Comparison of ENCODE assay signal across 25 cellular contexts in the genomic region with DNA sequence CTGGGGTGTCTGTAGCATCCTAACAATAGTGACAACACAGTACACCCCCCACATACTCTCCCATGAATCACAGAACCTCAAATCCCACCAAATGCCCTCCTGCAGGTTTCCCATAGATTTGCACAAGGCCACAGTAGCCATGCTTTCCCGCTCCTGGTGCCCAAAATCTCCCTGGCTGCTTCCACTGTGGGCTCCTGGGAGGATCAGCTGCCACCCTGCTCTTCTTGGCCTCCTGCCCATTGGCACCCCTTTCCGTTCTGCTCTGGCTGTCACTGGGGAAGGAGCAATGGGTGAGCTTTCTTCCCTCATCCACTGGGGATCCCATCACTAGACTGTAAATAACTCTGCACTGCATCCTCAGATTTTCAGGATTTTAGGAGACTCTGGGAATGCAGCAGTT.
"Had no signal": no experiment of that assay in that cellular context is flagged by ENCODE, and none has a peak within 500 bp of the region (broad histone marks: within the 10 kb centered on the region; RNA-seq: fewer than 3 reads in every experiment).

No MANE protein-coding gene starts in this region.

- H3K9me3 ChIP-seq: colonic mucosa, esophagus squamous epithelium, gastrocnemius medialis, gastroesophageal sphincter, heart left ventricle, heart right ventricle had no signal

- H3K4me3 Mint-ChIP-seq: dendritic cell treated with granulocyte-macrophage colony-stimulating factor and Interleukin-4, amounts not matched to agents 40 ng/mL and 50 ng/mL, for 4 days; effector memory CD8-positive, alpha-beta T cell; endodermal cell had no signal

- DNase-seq: colonic mucosa; cortex of kidney; dermis blood vessel endothelial cell; dorsolateral prefrontal cortex; effector CD4-positive, alpha-beta T cell; effector CD8-positive, alpha-beta T cell; effector memory CD4-positive, alpha-beta T cell; effector memory CD8-positive, alpha-beta T cell; endodermal cell; erythroblast; esophagus squamous epithelium; foreskin fibroblast; foreskin melanocyte; gastrocnemius medialis; glutamatergic neuron; head of caudate nucleus; heart left ventricle; heart right ventricle; hippocampal formation had no signal

- H3K27me3 ChIP-seq: colonic mucosa, foreskin keratinocyte, gastrocnemius medialis, gastroesophageal sphincter, hepatocyte had no signal

- H3K9me3 Mint-ChIP-seq: dendritic cell treated with granulocyte-macrophage colony-stimulating factor and Interleukin-4, amounts not matched to agents 40 ng/mL and 50 ng/mL, for 4 days; endodermal cell had no signal

- H3K27ac Mint-ChIP-seq: dendritic cell treated with granulocyte-macrophage colony-stimulating factor and Interleukin-4, amounts not matched to agents 40 ng/mL and 50 ng/mL, for 4 days; effector memory CD8-positive, alpha-beta T cell; endodermal cell had no signal

- H3K4me3 ChIP-seq: colonic mucosa, coronary artery, dorsolateral prefrontal cortex, esophagus squamous epithelium, gastrocnemius medialis, gastroesophageal sphincter, heart left ventricle, heart right ventricle, hepatocyte had no signal

- H3K4me1 ChIP-seq: colonic mucosa, esophagus squamous epithelium, gastrocnemius medialis, gastroesophageal sphincter, heart left ventricle, heart right ventricle had no signal

- H3K36me3 ChIP-seq: colonic mucosa, esophagus squamous epithelium, gastrocnemius medialis, gastroesophageal sphincter, heart left ventricle, heart right ventricle had no signal

- H3K27ac ChIP-seq: colonic mucosa, coronary artery, dorsolateral prefrontal cortex, epithelial cell of prostate, esophagus squamous epithelium, foreskin keratinocyte, gastrocnemius medialis, gastroesophageal sphincter, heart left ventricle, heart right ventricle, hepatocyte had no signal
